10 cellular contexts compared by ENCODE assay signal in the genomic region with DNA sequence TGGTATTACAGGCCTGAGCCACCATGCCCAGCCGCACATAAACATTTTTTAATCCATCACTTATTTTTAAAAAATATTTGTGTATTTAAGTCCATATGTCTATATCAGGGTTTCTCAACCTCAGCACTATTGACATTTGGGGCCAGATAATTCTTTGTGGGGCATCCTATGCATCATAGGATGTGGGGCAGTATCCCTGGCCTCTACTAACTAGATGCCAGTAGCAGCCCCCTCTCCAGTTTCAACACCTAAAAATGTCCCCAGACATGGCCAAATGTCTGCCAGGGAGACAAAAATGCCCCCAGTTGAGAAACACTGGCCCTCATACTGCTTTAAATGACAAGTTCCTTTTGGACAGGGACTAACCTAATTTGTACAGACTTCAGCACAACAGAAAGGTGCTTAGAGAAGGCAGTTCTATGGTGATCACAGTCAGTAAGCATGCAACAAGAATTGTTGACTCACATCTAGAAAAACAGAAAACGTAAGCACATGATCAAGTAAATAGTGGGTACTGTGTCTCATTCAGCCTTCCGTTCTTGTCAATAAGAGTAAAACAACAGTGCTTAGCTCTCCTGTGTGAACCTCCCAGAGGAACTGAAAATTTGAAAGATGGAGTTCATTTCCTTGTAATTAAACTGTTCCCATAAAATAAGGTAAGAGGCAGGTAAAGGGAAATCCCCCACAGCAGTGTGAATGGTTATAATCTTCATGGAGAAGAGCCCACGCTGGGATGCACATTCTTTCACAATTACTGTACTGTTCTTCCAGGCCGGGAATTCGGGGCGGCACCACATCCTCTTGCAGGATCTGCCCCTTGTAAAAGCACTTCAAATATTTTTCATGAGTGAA. TPM values are rescaled to one million over a fixed set of nuclear protein-coding genes. Genes with fewer than 3 reads are reported as not detected.
DNase-seq lines count a peak whose midpoint lies in the region; ATAC-seq, FAIRE-seq and TF ChIP-seq lines count a peak whose summit lies in the region.
"Had no signal": no experiment of that assay in that cellular context is flagged by ENCODE, and none has a peak within 500 bp of the region (broad histone marks: within the 10 kb centered on the region; RNA-seq: fewer than 3 reads in every experiment).

No MANE protein-coding gene starts in this region.

- in situ Hi-C loops in G401 (cut with HindIII; ENCODE audit: low sequenced_read_pairs) = no loop called here

- TF ChIP-seq CTCF in choroid plexus epithelial cell (conservative IDR thresholded peaks at IDR 0.05; ENCODE audit: low read depth, low read length) = no peak

- FAIRE-seq in GM18507 (lab: Jason Lieb, UNC) = peak; percentile 62

- no peak for DNase-seq in GM18507 (ENCODE audit: extremely low spot score, insufficient read length, low read depth)
- DNase-seq in HPDE6-E6E7 (ENCODE audit: extremely low spot score) = peak; percentile 43
- DNase-seq in choroid plexus epithelial cell (ENCODE audit: low read depth) = peak; percentile 79
- peak; percentile 91 for DNase-seq in renal cortical epithelial cell (ENCODE audit: low read depth)
- no peak for DNase-seq in NCI-H1694 (lab: John Stamatoyannopoulos, UW)
- DNase-seq in NCI-H2081 (lab: John Stamatoyannopoulos, UW) = no peak
- DNase-seq in G401 (ENCODE audit: low spot score) = no peak
- DNase-seq: GOT3; naive thymus-derived CD8-positive, alpha-beta T cell had no signal

- H3K4me3 ChIP-seq in choroid plexus epithelial cell (ENCODE audit: low read depth, low read length) = no peak overlapping the region

- no peak for ATAC-seq in GM21526 (IDR thresholded peaks at IDR 0.05; ENCODE audit: low FRiP score, unreplicated experiment)
- ATAC-seq: naive thymus-derived CD8-positive, alpha-beta T cell had no signal

RNA-seq across cellular contexts. Expression of gene ADRB1, which starts 17.3 kb away (rescaled TPM):
- total RNA-seq in renal cortical epithelial cell = under 0.01 TPM in 1 of 2 replicates, not detected in the other
- total RNA-seq in G401 (2014; rRNA removed; shearing (Covaris generic)) = 4.1 and 4.8 TPM in 2 replicates
- total RNA-seq: naive thymus-derived CD8-positive, alpha-beta T cell had no signal

Comparison
In these comparisons a context has a peak if more than half of its experiments do, and no peak if none do; other contexts are left out.
1. DNase-seq: peak in HPDE6-E6E7 (single experiment), choroid plexus epithelial cell (single experiment) and renal cortical epithelial cell (single experiment); none in GM18507 (single experiment), NCI-H1694 (single experiment), NCI-H2081 (0 of 2) and G401 (single experiment).